In genomic region chr7:1707756-1708611, GRCh38 we compare ENCODE assay signal across 11 cellular contexts. TPM values are rescaled to one million over a fixed set of nuclear protein-coding genes. Genes with fewer than 3 reads are reported as not detected.
DNase-seq lines count a peak whose midpoint lies in the region; ATAC-seq, FAIRE-seq and TF ChIP-seq lines count a peak whose summit lies in the region.
"Had no signal": no experiment of that assay in that cellular context is flagged by ENCODE, and none has a peak within 500 bp of the region (broad histone marks: within the 10 kb centered on the region; RNA-seq: fewer than 3 reads in every experiment).

No MANE protein-coding gene starts in this region.

- no peak overlapping the region for H3K4ac ChIP-seq in neuronal stem cell (ENCODE audit: low read length)

- no TSS peak for BruUV-seq in K562 (replicated peaks; lab: Mats Ljungman, UMichigan)

- H4K91ac ChIP-seq in neuronal stem cell (ENCODE audit: low read depth, low read length, poor library complexity), result no peak overlapping the region

- no peak overlapping the region for H2AFZ ChIP-seq in K562 (ENCODE audit: low read depth, low read length)
- no peak overlapping the region for H2AFZ ChIP-seq in neuronal stem cell (ENCODE audit: low read length)
- H2AFZ ChIP-seq in GM23248, result no peak overlapping the region

- peak overlapping the region; percentile 56 for H3K14ac ChIP-seq in neuronal stem cell (ENCODE audit: low read length)

- H3K23ac ChIP-seq in neuronal stem cell (ENCODE audit: low read depth, low read length, poor library complexity), result no peak overlapping the region

- H3K9me3 Mint-ChIP-seq in activated CD8-positive, alpha-beta T cell treated with anti-CD3 and anti-CD28 coated beads for 36 hours, result peaks cover 9% of the 10 kb centered on the region

- H2AK5ac ChIP-seq in neuronal stem cell (ENCODE audit: low read depth, low read length), result no peak overlapping the region

- no peak overlapping the region for H3K4me2 ChIP-seq in K562 (ENCODE audit: insufficient read depth, low read length)
- H3K4me2 ChIP-seq in neuronal stem cell (ENCODE audit: insufficient read depth, low read length, poor library complexity, severe bottlenecking), result no peak overlapping the region
- H3K4me2 ChIP-seq in GM23248 (ENCODE audit: unreplicated experiment), result no peak overlapping the region

- H2BK15ac ChIP-seq in neuronal stem cell (ENCODE audit: low read length), result no peak overlapping the region

- no peaks in the 10 kb centered on the region for H3F3A ChIP-seq in GM23248 (ENCODE audit: insufficient read depth)

- H2BK12ac ChIP-seq in neuronal stem cell (ENCODE audit: low read length), result no peak overlapping the region

- H3K9me2 ChIP-seq in GM23248 (ENCODE audit: insufficient read depth), result no peaks in the 10 kb centered on the region

- peaks cover 5% of the 10 kb centered on the region for H3K79me1 ChIP-seq in neuronal stem cell (ENCODE audit: low read depth, low read length)

- ATAC-seq in K562, result no peak
- ATAC-seq in activated CD8-positive, alpha-beta T cell treated with anti-CD3 and anti-CD28 coated beads for 36 hours, result no peak

- H4K8ac ChIP-seq in neuronal stem cell (ENCODE audit: low read depth, low read length), result no peak overlapping the region

- H3K27ac Mint-ChIP-seq in activated CD8-positive, alpha-beta T cell treated with anti-CD3 and anti-CD28 coated beads for 36 hours, result no peak overlapping the region

- H4K20me1 ChIP-seq in K562 (replicated peaks; ENCODE audit: control insufficient read depth, insufficient read depth, low read length), result no peaks in the 10 kb centered on the region
- H4K20me1 ChIP-seq in GM23248 (ENCODE audit: insufficient read depth), result no peaks in the 10 kb centered on the region

- peaks cover 2% of the 10 kb centered on the region for H3K36me3 Mint-ChIP-seq in activated CD8-positive, alpha-beta T cell treated with anti-CD3 and anti-CD28 coated beads for 36 hours (ENCODE audit: low read depth)

- no peak for FAIRE-seq in K562 (lab: Jason Lieb, UNC)

- no peak for TF ChIP-seq POLR2A in K562 (conservative IDR thresholded peaks at IDR 0.05)

- 8% methylated on average over 17 of the region's 17 CpGs for WGBS in K562 (ENCODE audit: insufficient coverage, low coverage, missing lambda C conversion rate)
- WGBS in neuronal stem cell (ENCODE audit: extremely low coverage in 2 of 2, insufficient read length in 2 of 2, insufficient replicate concordance in 1 of 2), 2 donors, result no CpG with 5 or more reads among the region's 17 CpGs
- WGBS in GM23248 (ENCODE audit: low coverage in 1 of 2, low lambda C conversion rate in 2 of 2, missing lambda C conversion rate in 2 of 2), 2 experiments, result 74 to 76% methylated on average over 16 to 17 of the region's 17 CpGs

- TF ChIP-seq CTCF in HFF-Myc (IDR thresholded peaks at IDR 0.05; ENCODE audit: low read depth, low read length, missing control alignments) (peak; percentile 9), K562 (IDR thresholded peaks at IDR 0.05 in 2 of 3, conservative IDR thresholded peaks at IDR 0.05 in 1 of 3; ENCODE audit: insufficient read depth in 2 of 3, low read depth in 1 of 3, low read length in 3 of 3) (peak; percentile 25 to 39 (median 33))
- no peak for TF ChIP-seq CTCF in activated CD8-positive, alpha-beta T cell treated with anti-CD3 and anti-CD28 coated beads for 36 hours (IDR thresholded peaks at IDR 0.05)

- H2BK120ac ChIP-seq in neuronal stem cell (ENCODE audit: low read depth, low read length), result no peak overlapping the region

- in situ Hi-C loops in K562 (cut with MboI) (no loop called here), GM23248 (cut with MboI) (no loop called here)

- TF ChIP-seq EP300 in K562 (IDR thresholded peaks at IDR 0.05; ENCODE audit: low read length), result no peak

- H2BK5ac ChIP-seq in neuronal stem cell (ENCODE audit: low read length), result no peak overlapping the region

- POLR2A ChIA-PET in K562 (lab: Yijun Ruan, JAX), result interaction anchor here (0.6 kb wide), 1 partner anchor 63 kb away, joined by 3 read pairs; no protein-coding TSS in a partner anchor
- POLR2A ChIA-PET in activated CD8-positive, alpha-beta T cell treated with anti-CD3 and anti-CD28 coated beads for 36 hours (lab: Charles Lee), result no interaction called here

- H3K4me1 Mint-ChIP-seq in activated CD8-positive, alpha-beta T cell treated with anti-CD3 and anti-CD28 coated beads for 36 hours (ENCODE audit: low read depth), result no peaks in the 10 kb centered on the region

- H3K9ac ChIP-seq in K562 (ENCODE audit: insufficient read depth in 1 of 2, low read depth in 2 of 2, low read length in 2 of 2), result no peak overlapping the region
- H3K9ac ChIP-seq in neuronal stem cell (ENCODE audit: low read depth, low read length, poor library complexity), result no peak overlapping the region
- no peak overlapping the region for H3K9ac ChIP-seq in GM23248

- H3K27me3 ChIP-seq in K562 (ENCODE audit: control insufficient read depth in 2 of 2, insufficient read depth in 2 of 2, low read length in 2 of 2) (peaks cover 5 to 33% of the 10 kb centered on the region in 2 experiments; a peak in 4 of 5 replicates), neuronal stem cell (ENCODE audit: control insufficient read depth in 3 of 3, insufficient read depth in 3 of 3, low read depth in 1 of 3, low read length in 3 of 3) (no peaks in the 10 kb centered on the region), GM23248 (replicated peaks; ENCODE audit: insufficient read depth) (no peaks in the 10 kb centered on the region)

- CTCF ChIA-PET in K562 (lab: Yijun Ruan, JAX; ENCODE audit: low intra/inter-chr PET ratio), result no interaction called here
- CTCF ChIA-PET in activated CD8-positive, alpha-beta T cell treated with anti-CD3 and anti-CD28 coated beads for 36 hours (lab: Charles Lee), result interaction anchor here (1.7 kb wide), 1 partner anchor 11 kb away, joined by 3 read pairs; no protein-coding TSS in a partner anchor

- H3K4me1 ChIP-seq in K562 (replicated peaks in 1 of 2; ENCODE audit: control insufficient read depth in 2 of 2, insufficient read depth in 2 of 2, low read length in 2 of 2) (peaks cover 0 to 22% of the 10 kb centered on the region in 2 experiments; a peak in 1 of 5 replicates), neuronal stem cell (ENCODE audit: control insufficient read depth in 2 of 2, insufficient read depth in 1 of 2, low read depth in 1 of 2, low read length in 2 of 2) (peaks cover 5 to 11% of the 10 kb centered on the region in 2 donors), GM23248 (ENCODE audit: insufficient read depth) (no peaks in the 10 kb centered on the region)

- no peak overlapping the region for H3K4me3 Mint-ChIP-seq in activated CD8-positive, alpha-beta T cell treated with anti-CD3 and anti-CD28 coated beads for 36 hours

- H3K4me3 ChIP-seq in HFF-Myc (replicated peaks; ENCODE audit: low read depth, low read length) (no peak overlapping the region), K562 (no peak overlapping the region), neuronal stem cell (ENCODE audit: low read length in 2 of 2) (peak overlapping the region in 1 of 2 donors; percentile 38), GM23248 (no peak overlapping the region)

- H3K9me3 ChIP-seq in K562 (replicated peaks; ENCODE audit: control insufficient read depth, insufficient read depth, low read depth, low read length) (peaks cover 5% of the 10 kb centered on the region), neuronal stem cell (replicated peaks in 1 of 2; ENCODE audit: control insufficient read depth in 2 of 2, insufficient read depth in 1 of 2, low read depth in 1 of 2, low read length in 2 of 2) (peaks cover 13 to 27% of the 10 kb centered on the region in 2 donors), GM23248 (ENCODE audit: low read depth) (no peaks in the 10 kb centered on the region)

- H3K18ac ChIP-seq in neuronal stem cell (ENCODE audit: low read length), result peak overlapping the region; percentile 64

- intact Hi-C loops in K562 (cut with micrococcal nuclease), result loop anchor here (10.0 kb wide), 1 partner anchor 63 kb away; no protein-coding TSS in a partner anchor
- intact Hi-C loops in activated CD8-positive, alpha-beta T cell treated with anti-CD3 and anti-CD28 coated beads for 36 hours (cut with micrococcal nuclease), result no loop called here

- H3K36me3 ChIP-seq in K562 (ENCODE audit: control insufficient read depth, insufficient read depth, low read length) (no peaks in the 10 kb centered on the region), neuronal stem cell (replicated peaks in 1 of 2; ENCODE audit: control insufficient read depth in 2 of 2, insufficient read depth in 2 of 2, low read length in 2 of 2) (peaks cover 15 to 83% of the 10 kb centered on the region in 2 donors), GM23248 (ENCODE audit: low read depth) (no peaks in the 10 kb centered on the region)

- H3K79me2 ChIP-seq in K562 (ENCODE audit: control insufficient read depth, insufficient read depth, low read length) (no peaks in the 10 kb centered on the region), GM23248 (ENCODE audit: insufficient read depth) (no peaks in the 10 kb centered on the region)

- H3K27ac ChIP-seq in K562 (ENCODE audit: extremely low read depth, low read depth, low read length), result no peak overlapping the region
- no peak overlapping the region for H3K27ac ChIP-seq in neuronal stem cell (replicated peaks; ENCODE audit: low read length)
- no peak overlapping the region for H3K27ac ChIP-seq in GM23248

- DNase-seq in Daoy (ENCODE audit: low read depth) (peak; percentile 3), HFF-Myc (ENCODE audit: extremely low read depth, low read depth) (no peak), K562 (ENCODE audit: extremely low read depth in 1 of 4, low spot score in 3 of 4) (no peak), neuronal stem cell (ENCODE audit: low spot score) (no peak), NCI-H748 treated with DMSO at 0.1 percent for 48 hours (lab: John Stamatoyannopoulos, UW) (no peak), GM23248 (no peak)
- no peak for DNase-seq in activated CD8-positive, alpha-beta T cell treated with anti-CD3 and anti-CD28 coated beads for 36 hours
- DNase-seq: DMS79 treated with DMSO at 0.1 percent for 48 hours, mesenchymal stem cell, NCI-H1105 treated with DMSO at 0.1 percent for 48 hours, NCI-H82 had no signal

- TF ChIP-seq RAD21 in K562 (CRISPR knock-in tag; conservative IDR thresholded peaks at IDR 0.05 in 1 of 2, IDR thresholded peaks at IDR 0.05 in 1 of 2), result peak in 1 of 2 experiments; percentile 40; a peak in 2 of 4 replicates

- H3K9me1 ChIP-seq in K562 (ENCODE audit: control insufficient read depth, insufficient read depth, low read length), result no peaks in the 10 kb centered on the region

- no peaks in the 10 kb centered on the region for H3K27me3 Mint-ChIP-seq in activated CD8-positive, alpha-beta T cell treated with anti-CD3 and anti-CD28 coated beads for 36 hours

RNA-seq across cellular contexts. Expression of gene ELFN1, which starts 37.9 kb away (rescaled TPM):
- 0.15 and 1.1 TPM in 2 replicates for total RNA-seq in Daoy (2014; rRNA removed; shearing (Covaris generic))
- 0.25 TPM in 1 of 2 replicates, not detected in the other for total RNA-seq in K562 (2011; cell fraction: chromatin; rRNA removed; ENCODE audit: low replicate concordance)
- 0.39 and 0.67 TPM in 2 replicates for total RNA-seq in K562 (2011; cell fraction: nucleolus; rRNA removed)
- total RNA-seq in K562 (2011; cell fraction: nucleoplasm; rRNA removed), result 0.07 and 0.31 TPM in 2 replicates
- total RNA-seq in K562 (2014; rRNA removed), result 0.23 and 0.45 TPM in 2 replicates
- total RNA-seq in K562 (2014; rRNA removed; fragmentation: Illumina TruSeq; extraction: Trizol), result 0.04 and 0.06 TPM in 2 replicates
- 0.08 and 0.18 TPM in 2 replicates for total RNA-seq in K562 (2015; rRNA removed; fragmentation: Illumina TruSeq; extraction: Trizol)
- total RNA-seq in K562 (2021), result 0.45 and 0.64 TPM in 2 replicates
- polyA plus RNA-seq in K562 (2011; rRNA removed), result 0.13 and 0.41 TPM in 2 replicates
- 0.44 and 0.81 TPM in 2 replicates for polyA plus RNA-seq in K562 (2011; cell fraction: cytosol; rRNA removed)
- polyA plus RNA-seq in K562 (2011; cell fraction: nucleus; rRNA removed), result 0.26 and 0.31 TPM in 2 replicates
- polyA plus RNA-seq in K562 (2012), result 0.35 and 0.39 TPM in 2 replicates
- polyA plus RNA-seq in K562 (2014; fragmentation: Illumina TruSeq; extraction: Trizol), result 0.06 and 0.28 TPM in 2 replicates
- not detected for polyA plus RNA-seq in K562 (2014; fragmentation: Nextera tagmentation; extraction: Ambion mirVana)
- polyA plus RNA-seq in K562 (2014; rRNA removed), result 0.11 and 0.33 TPM in 2 replicates
- polyA minus RNA-seq in K562 (2011; rRNA and poly(A)+ RNA removed), result 0.07 and 0.15 TPM in 2 replicates
- 0.38 and 1.0 TPM in 2 replicates for polyA minus RNA-seq in K562 (2011; cell fraction: cytosol; rRNA and poly(A)+ RNA removed)
- polyA minus RNA-seq in K562 (2011; cell fraction: nucleus; rRNA and poly(A)+ RNA removed), result 0.13 and 0.44 TPM in 2 replicates
- polyA plus RNA-seq in neuronal stem cell (2013, experiment 1 of 2), result 15.6 TPM
- polyA plus RNA-seq in neuronal stem cell (2013, experiment 2 of 2), result 16.3 TPM
- 5.1 and 6.2 TPM in 2 replicates for total RNA-seq in GM23248 (2014; rRNA removed; shearing (Covaris generic))
- polyA plus RNA-seq in GM23248 (2016; fragmentation: Nextera tagmentation; extraction: Ambion mirVana), result 0.13 and 0.19 TPM in 2 replicates
- under 1 TPM; 0.20 to 0.36 TPM for total RNA-seq in activated CD8-positive, alpha-beta T cell treated with anti-CD3 and anti-CD28 coated beads for 36 hours
